1 cellular context compared by ENCODE assay signal in genomic region chr6:24323632-24324337, GRCh38.
TF ChIP-seq lines count a peak whose summit lies in the region.

No MANE protein-coding gene starts in this region.

TF ChIP-seq in WTC11, 78 proteins besides CTCF, POLR2A, EP300 and RAD21 (continued from another document):
- TF ChIP-seq GABPB1 (CRISPR knock-in tag; IDR thresholded peaks at IDR 0.05) (no peak), ESRRA (CRISPR knock-in tag; IDR thresholded peaks at IDR 0.05; ENCODE audit: borderline replicate concordance) (no peak), USF1 (CRISPR knock-in tag; IDR thresholded peaks at IDR 0.05) (no peak)
